Comparison of ENCODE assay signal across 1 cellular context in the genomic region with DNA sequence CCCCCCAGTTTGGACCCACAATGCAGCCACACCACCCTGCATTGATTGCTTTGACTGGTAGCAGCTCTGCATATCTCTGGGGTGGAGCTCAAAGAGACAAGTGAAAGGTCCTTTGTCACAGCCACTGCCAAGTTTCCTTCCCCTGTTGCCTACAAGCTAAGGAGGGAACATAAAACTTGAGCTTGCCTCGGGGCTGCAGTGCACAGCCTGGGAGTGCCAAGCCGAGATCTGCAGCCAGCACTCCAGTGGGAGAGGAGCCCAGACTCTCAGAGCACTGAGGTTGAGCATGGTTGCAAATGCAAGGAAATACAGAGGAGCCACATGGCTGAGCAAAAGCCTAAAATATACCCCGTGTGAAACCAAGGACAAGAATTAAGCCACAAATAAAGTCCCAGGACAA.
TF ChIP-seq lines count a peak whose summit lies in the region.

No MANE protein-coding gene starts in this region.

TF ChIP-seq in H1, 55 proteins besides CTCF, POLR2A, EP300 and RAD21:
- TF ChIP-seq JUN (IDR thresholded peaks at IDR 0.05; ENCODE audit: low read depth, low read length) (no peak), BRCA1 (IDR thresholded peaks at IDR 0.05; ENCODE audit: low read depth, low read length) (no peak), SIRT6 (IDR thresholded peaks at IDR 0.05; ENCODE audit: low read length) (no peak), YY1 (IDR thresholded peaks at IDR 0.05; ENCODE audit: low read depth, low read length) (no peak), ZNF274 (IDR thresholded peaks at IDR 0.05; ENCODE audit: borderline replicate concordance, extremely low read depth, low read length) (no peak), FOSL1 (IDR thresholded peaks at IDR 0.05; ENCODE audit: insufficient read depth, low read depth, low read length) (no peak), CHD2 (IDR thresholded peaks at IDR 0.05; ENCODE audit: low read length) (no peak), CBX8 (IDR thresholded peaks at IDR 0.05; ENCODE audit: borderline replicate concordance, low read depth, low read length) (no peak), EZH2 (IDR thresholded peaks at IDR 0.05; ENCODE audit: low read depth, low read length, severe bottlenecking) (no peak), KDM1A (IDR thresholded peaks at IDR 0.05; ENCODE audit: borderline replicate concordance, low read length) (no peak), TBP (IDR thresholded peaks at IDR 0.05; ENCODE audit: low read depth, low read length) (no peak), SRF (IDR thresholded peaks at IDR 0.05; ENCODE audit: low read depth, low read length) (no peak), NANOG (IDR thresholded peaks at IDR 0.05; ENCODE audit: insufficient read depth, low read depth, low read length, poor library complexity, severe bottlenecking) (no peak), CEBPB (IDR thresholded peaks at IDR 0.05; ENCODE audit: low read depth, low read length) (no peak), SAP30 (IDR thresholded peaks at IDR 0.05; ENCODE audit: insufficient read depth, insufficient replicate concordance, low read length) (no peak), SP1 (IDR thresholded peaks at IDR 0.05; ENCODE audit: low read depth, low read length) (no peak)
- TF ChIP-seq, protein P1, sequence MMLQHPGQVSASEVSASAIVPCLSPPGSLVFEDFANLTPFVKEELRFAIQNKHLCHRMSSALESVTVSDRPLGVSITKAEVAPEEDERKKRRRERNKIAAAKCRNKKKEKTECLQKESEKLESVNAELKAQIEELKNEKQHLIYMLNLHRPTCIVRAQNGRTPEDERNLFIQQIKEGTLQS (IDR thresholded peaks at IDR 0.05; ENCODE audit: insufficient read depth, low read depth, low read length), result no peak
